In the genomic region with DNA sequence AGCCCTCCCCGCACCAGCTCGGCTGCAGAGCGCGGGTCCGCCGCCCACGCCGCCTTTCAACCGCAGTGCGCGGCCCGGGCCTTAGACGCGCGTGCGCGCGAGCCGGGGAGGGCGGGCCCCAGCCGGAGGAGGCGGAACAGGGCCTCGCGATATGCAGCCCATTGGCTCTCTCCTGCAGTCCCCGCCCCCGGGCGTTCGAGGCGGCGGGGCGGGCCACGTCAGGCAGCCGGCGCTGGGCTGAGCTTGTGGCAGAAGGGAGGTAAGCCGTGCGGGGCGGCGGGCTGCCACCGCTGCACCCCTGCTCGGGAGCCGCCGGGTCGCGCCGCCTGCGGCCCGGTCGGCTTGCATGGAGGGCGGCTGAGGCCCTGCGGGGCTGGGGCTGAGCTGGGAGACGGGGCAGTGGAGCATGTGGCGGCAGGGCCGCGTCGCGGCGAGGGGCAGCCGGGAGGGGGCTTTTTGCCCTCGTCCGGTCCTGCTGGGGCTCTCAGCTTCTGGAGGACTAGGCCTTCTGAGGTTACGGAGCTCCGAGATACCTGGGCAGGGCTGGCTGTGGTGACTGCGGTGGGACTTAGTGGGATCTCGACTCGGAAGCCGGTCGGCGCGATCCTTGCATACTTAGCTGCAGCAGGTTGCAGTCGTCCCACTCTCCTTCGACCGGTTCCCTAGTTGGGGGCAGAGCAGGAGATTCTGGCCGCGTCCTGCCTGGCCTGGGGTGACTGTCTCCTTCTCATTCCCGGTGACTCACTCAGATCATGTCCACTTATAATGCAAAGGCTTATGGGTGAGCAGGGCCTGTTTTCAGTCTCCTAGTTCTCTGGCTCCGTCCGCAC, we compare ENCODE assay signal across 8 cellular contexts. TPM values are rescaled to one million over a fixed set of nuclear protein-coding genes. Genes with fewer than 3 reads are reported as not detected.
DNase-seq lines count a peak whose midpoint lies in the region; ATAC-seq and FAIRE-seq lines count a peak whose summit lies in the region.

A gene with protein sequence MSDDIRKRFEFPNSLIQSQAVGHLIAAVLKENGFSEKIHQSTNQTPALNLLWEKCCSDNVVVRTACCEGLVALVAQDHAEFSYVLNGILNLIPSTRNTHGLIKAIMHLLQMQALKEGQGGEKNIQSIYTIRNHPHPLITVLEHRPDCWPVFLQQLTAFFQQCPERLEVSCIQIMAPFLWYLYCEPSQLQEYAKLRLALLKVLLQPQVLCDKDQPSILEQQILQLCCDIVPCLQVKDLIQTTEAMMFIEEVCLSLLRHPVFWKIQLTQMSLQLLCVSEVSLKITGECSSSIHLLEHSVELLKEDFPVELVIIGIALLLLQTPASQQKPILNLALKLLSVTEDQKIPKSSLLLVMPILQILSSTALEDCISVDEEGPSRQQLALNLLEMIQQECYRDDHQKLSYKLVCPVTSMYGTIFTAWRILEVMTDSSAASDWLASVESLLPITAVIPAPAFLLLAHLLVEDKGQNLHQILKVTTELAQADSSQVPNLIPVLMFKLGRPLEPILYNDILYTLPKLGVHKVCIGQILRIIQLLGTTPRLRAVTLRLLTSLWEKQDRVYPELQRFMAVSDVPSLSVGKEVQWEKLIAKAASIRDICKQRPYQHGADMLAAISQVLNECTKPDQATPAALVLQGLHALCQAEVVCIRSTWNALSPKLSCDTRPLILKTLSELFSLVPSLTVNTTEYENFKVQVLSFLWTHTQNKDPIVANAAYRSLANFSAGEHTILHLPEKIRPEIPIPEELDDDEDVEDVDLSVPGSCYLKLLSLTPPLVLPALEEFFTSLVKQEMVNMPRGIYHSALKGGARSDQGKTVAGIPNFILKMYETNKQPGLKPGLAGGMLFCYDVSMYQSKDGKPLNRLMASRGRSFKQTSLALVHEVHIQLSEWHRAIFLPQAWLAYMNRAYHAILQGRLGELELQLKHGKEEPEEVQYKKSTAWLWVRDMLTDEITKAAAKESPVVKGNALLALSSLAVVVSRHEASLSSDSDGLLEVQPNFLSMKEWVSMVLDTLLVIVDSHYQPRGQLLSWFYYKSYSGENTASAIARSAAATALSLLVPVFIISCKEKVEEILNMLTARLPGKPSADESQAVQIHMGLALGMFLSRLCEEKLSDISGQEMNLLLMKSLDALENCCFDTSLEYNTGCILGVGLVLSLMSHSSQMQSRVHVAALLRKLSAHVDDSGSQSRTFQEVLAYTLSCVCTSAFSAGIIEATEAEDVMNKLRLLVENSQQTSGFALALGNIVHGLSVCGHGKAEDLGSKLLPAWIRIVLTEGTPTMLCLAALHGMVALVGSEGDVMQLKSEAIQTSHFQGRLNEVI (N-terminal part only) (plus strand): TSS at position 225 of the 830 bp plus-strand sequence. CDS start 31,095 bp downstream, outside the sequence.

- DNase-seq in DMS53 (lab: John Stamatoyannopoulos, UW) (peak; percentile 96), KBM-7 (peak; percentile 98), RCC 7860 (ENCODE audit: low spot score) (peak; percentile 87), fibroblast of peridontal ligament (ENCODE audit: extremely low read depth) (peak; percentile 86)
- peak; percentile 96 for DNase-seq in activated T-helper 2 cell treated with anti-CD3 and anti-CD28 coated beads, Interferon-gamma antibody, Interleukin-2, Interleukin-4, amounts not matched to agents 10 μg/mL and 5 μg/mL and 100 μg/mL, durations not matched to agents 14 hours and 24 hours and 36 hours (ENCODE audit: low spot score)
- peak; percentile 97 for DNase-seq in natural killer cell treated with Interleukin-12 subunit alpha and Interleukin-12 subunit beta and Interleukin-15 and Interleukin-18, amount 100 ng/mL, for 72 hours (ENCODE audit: low spot score)
- DNase-seq in stimulated activated naive CD8-positive, alpha-beta T cell treated with anti-CD3 and anti-CD28 coated beads, Interleukin-15, Interleukin-2, amounts not matched to agents 100 U/mL and 50 U/mL, for 24 hours, result peak; percentile 97

- H3K36me3 Mint-ChIP-seq in activated T-helper 2 cell treated with anti-CD3 and anti-CD28 coated beads, Interferon-gamma antibody, Interleukin-2, Interleukin-4, amounts not matched to agents 10 μg/mL and 5 μg/mL and 100 μg/mL, durations not matched to agents 14 hours and 24 hours and 36 hours (ENCODE audit: low read depth), result no peaks in the 10 kb centered on the region
- no peaks in the 10 kb centered on the region for H3K36me3 Mint-ChIP-seq in natural killer cell treated with Interleukin-12 subunit alpha and Interleukin-12 subunit beta and Interleukin-15 and Interleukin-18, amount 100 ng/mL, for 72 hours

- H3K27ac Mint-ChIP-seq in activated T-helper 2 cell treated with anti-CD3 and anti-CD28 coated beads, Interferon-gamma antibody, Interleukin-2, Interleukin-4, amounts not matched to agents 10 μg/mL and 5 μg/mL and 100 μg/mL, durations not matched to agents 14 hours and 24 hours and 36 hours, result peak within 1 kb of the TSS; percentile 82
- peak within 1 kb of the TSS; percentile 65 to 83 for H3K27ac Mint-ChIP-seq in natural killer cell treated with Interleukin-12 subunit alpha and Interleukin-12 subunit beta and Interleukin-15 and Interleukin-18, amount 100 ng/mL, for 72 hours

- peak within 1 kb of the TSS; percentile 87 for H3K4me3 Mint-ChIP-seq in activated T-helper 2 cell treated with anti-CD3 and anti-CD28 coated beads, Interferon-gamma antibody, Interleukin-2, Interleukin-4, amounts not matched to agents 10 μg/mL and 5 μg/mL and 100 μg/mL, durations not matched to agents 14 hours and 24 hours and 36 hours (ENCODE audit: low read depth)
- H3K4me3 Mint-ChIP-seq in natural killer cell treated with Interleukin-12 subunit alpha and Interleukin-12 subunit beta and Interleukin-15 and Interleukin-18, amount 100 ng/mL, for 72 hours, result peak within 1 kb of the TSS; percentile 92

- ATAC-seq in GM21717 (IDR thresholded peaks at IDR 0.05; ENCODE audit: unreplicated experiment), result peak; percentile 98
- peak; percentile 99 for ATAC-seq in natural killer cell treated with Interleukin-12 subunit alpha and Interleukin-12 subunit beta and Interleukin-15 and Interleukin-18, amount 100 ng/mL, for 72 hours
- ATAC-seq in stimulated activated naive CD8-positive, alpha-beta T cell treated with anti-CD3 and anti-CD28 coated beads, Interleukin-15, Interleukin-2, amounts not matched to agents 100 U/mL and 50 U/mL, for 24 hours, result peak; percentile 99

- in situ Hi-C loops in KBM-7 (cut with MboI; ENCODE audit: low pct_unique_long_range_greater_than_20kb, low sequenced_read_pairs), result no loop called here

- peaks cover 21% of the 10 kb centered on the region for H3K4me1 Mint-ChIP-seq in activated T-helper 2 cell treated with anti-CD3 and anti-CD28 coated beads, Interferon-gamma antibody, Interleukin-2, Interleukin-4, amounts not matched to agents 10 μg/mL and 5 μg/mL and 100 μg/mL, durations not matched to agents 14 hours and 24 hours and 36 hours (ENCODE audit: low read depth)
- peaks cover 16 to 17% of the 10 kb centered on the region in 2 donors for H3K4me1 Mint-ChIP-seq in natural killer cell treated with Interleukin-12 subunit alpha and Interleukin-12 subunit beta and Interleukin-15 and Interleukin-18, amount 100 ng/mL, for 72 hours (ENCODE audit: low read depth in 2 of 2)

- peak; percentile 59 for FAIRE-seq in RCC 7860 (lab: Jason Lieb, UNC)

- H3K27me3 Mint-ChIP-seq in activated T-helper 2 cell treated with anti-CD3 and anti-CD28 coated beads, Interferon-gamma antibody, Interleukin-2, Interleukin-4, amounts not matched to agents 10 μg/mL and 5 μg/mL and 100 μg/mL, durations not matched to agents 14 hours and 24 hours and 36 hours (ENCODE audit: low read depth), result no peaks in the 10 kb centered on the region
- H3K27me3 Mint-ChIP-seq in natural killer cell treated with Interleukin-12 subunit alpha and Interleukin-12 subunit beta and Interleukin-15 and Interleukin-18, amount 100 ng/mL, for 72 hours, result no peaks in the 10 kb centered on the region

- intact Hi-C loops in activated T-helper 2 cell treated with anti-CD3 and anti-CD28 coated beads, Interferon-gamma antibody, Interleukin-2, Interleukin-4, amounts not matched to agents 10 μg/mL and 5 μg/mL and 100 μg/mL, durations not matched to agents 14 hours and 24 hours and 36 hours (cut with micrococcal nuclease), result loop anchor here (1.0 to 5.0 kb wide), 7 partner anchors 61 to 687 kb away; a partner anchor contains a TSS

- no peaks in the 10 kb centered on the region for H3K9me3 Mint-ChIP-seq in activated T-helper 2 cell treated with anti-CD3 and anti-CD28 coated beads, Interferon-gamma antibody, Interleukin-2, Interleukin-4, amounts not matched to agents 10 μg/mL and 5 μg/mL and 100 μg/mL, durations not matched to agents 14 hours and 24 hours and 36 hours
- H3K9me3 Mint-ChIP-seq in natural killer cell treated with Interleukin-12 subunit alpha and Interleukin-12 subunit beta and Interleukin-15 and Interleukin-18, amount 100 ng/mL, for 72 hours, result no peaks in the 10 kb centered on the region

RNA-seq across cellular contexts. Expression of the gene that starts here (rescaled TPM):
- total RNA-seq in activated T-helper 2 cell treated with anti-CD3 and anti-CD28 coated beads, Interferon-gamma antibody, Interleukin-2, Interleukin-4, amounts not matched to agents 10 μg/mL and 5 μg/mL and 100 μg/mL, durations not matched to agents 14 hours and 24 hours and 36 hours, result 32.2 and 36.0 TPM in 2 replicates
- 10 to 100 TPM; 26.6 to 40.7 TPM for total RNA-seq in natural killer cell treated with Interleukin-12 subunit alpha and Interleukin-12 subunit beta and Interleukin-15 and Interleukin-18, amount 100 ng/mL, for 72 hours

Comparison
In these comparisons a context has a peak if more than half of its experiments do, and no peak if none do; other contexts are left out.
1. Peak in every context shown above with its lines: DNase-seq and ATAC-seq.